In genomic region chr16:74984670-74985411, GRCh38 we compare ENCODE assay signal across 1 cellular context.
TF ChIP-seq lines count a peak whose summit lies in the region.

WDR59 (minus strand) TSS chr16:74985123; CDS start chr16:74985017, 106 bp downstream.

TF ChIP-seq in HepG2, 621 proteins besides CTCF, POLR2A, EP300 and RAD21 (continued from another document and continues in another):
- TF ChIP-seq, protein P1, sequence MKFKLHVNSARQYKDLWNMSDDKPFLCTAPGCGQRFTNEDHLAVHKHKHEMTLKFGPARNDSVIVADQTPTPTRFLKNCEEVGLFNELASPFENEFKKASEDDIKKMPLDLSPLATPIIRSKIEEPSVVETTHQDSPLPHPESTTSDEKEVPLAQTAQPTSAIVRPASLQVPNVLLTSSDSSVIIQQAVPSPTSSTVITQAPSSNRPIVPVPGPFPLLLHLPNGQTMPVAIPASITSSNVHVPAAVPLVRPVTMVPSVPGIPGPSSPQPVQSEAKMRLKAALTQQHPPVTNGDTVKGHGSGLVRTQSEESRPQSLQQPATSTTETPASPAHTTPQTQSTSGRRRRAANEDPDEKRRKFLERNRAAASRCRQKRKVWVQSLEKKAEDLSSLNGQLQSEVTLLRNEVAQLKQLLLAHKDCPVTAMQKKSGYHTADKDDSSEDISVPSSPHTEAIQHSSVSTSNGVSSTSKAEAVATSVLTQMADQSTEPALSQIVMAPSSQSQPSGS (CRISPR knock-in tag; IDR thresholded peaks at IDR 0.05), result peak; percentile 44; the same call in 1 of the 2 replicates
- TF ChIP-seq MEF2D (CRISPR knock-in tag; IDR thresholded peaks at IDR 0.05) (peak; percentile 52; the same call in 1 of the 2 replicates), ZNF543 (CRISPR knock-in tag; IDR thresholded peaks at IDR 0.05) (peak; percentile 84), SP2 (CRISPR knock-in tag; IDR thresholded peaks at IDR 0.05) (peak; percentile 92), DNMT3B (CRISPR knock-in tag; conservative IDR thresholded peaks at IDR 0.05) (peak; percentile 49; the same call in 1 of the 2 replicates), ZBTB3 (CRISPR knock-in tag; IDR thresholded peaks at IDR 0.05; ENCODE audit: borderline replicate concordance, low read depth) (peak; percentile 77; the same call in 1 of the 2 replicates), ZNF3 (CRISPR knock-in tag; IDR thresholded peaks at IDR 0.05) (no peak), ARHGAP35 (CRISPR knock-in tag; IDR thresholded peaks at IDR 0.05; ENCODE audit: borderline replicate concordance) (peak; percentile 90), ZNF460 (CRISPR knock-in tag; IDR thresholded peaks at IDR 0.05; ENCODE audit: borderline replicate concordance) (no peak), ZNF446 (CRISPR knock-in tag; IDR thresholded peaks at IDR 0.05) (peak; percentile 81; the same call in 1 of the 2 replicates), ZNF547 (CRISPR knock-in tag; IDR thresholded peaks at IDR 0.05) (peak; percentile 97), ZNF850 (CRISPR knock-in tag; conservative IDR thresholded peaks at IDR 0.05) (no peak), TARDBP (CRISPR knock-in tag; IDR thresholded peaks at IDR 0.05) (0 out of 2 replicates have a peak, but pooled peaks have one; percentile 58), ONECUT2 (CRISPR knock-in tag; IDR thresholded peaks at IDR 0.05) (no peak; the same call in 1 of the 2 replicates), BRF2 (CRISPR knock-in tag; IDR thresholded peaks at IDR 0.05) (no peak; the same call in 1 of the 2 replicates), ZNF503 (CRISPR knock-in tag; IDR thresholded peaks at IDR 0.05) (no peak), SIN3A (IDR thresholded peaks at IDR 0.05; ENCODE audit: borderline replicate concordance, low read depth, low read length) (no peak), ETV6 (CRISPR knock-in tag; conservative IDR thresholded peaks at IDR 0.05) (0 out of 2 replicates have a peak, but pooled peaks have one; percentile 64), HDAC2 (CRISPR knock-in tag; IDR thresholded peaks at IDR 0.05) (peak; percentile 59; the same call in 1 of the 2 replicates), NPAS2 (CRISPR knock-in tag; IDR thresholded peaks at IDR 0.05; ENCODE audit: borderline replicate concordance) (no peak), CHD2 (IDR thresholded peaks at IDR 0.05; ENCODE audit: low read depth, low read length) (peak; percentile 97), ZNF770 (CRISPR knock-in tag; IDR thresholded peaks at IDR 0.05) (peak; percentile 64; the same call in 1 of the 2 replicates), ZEB1 (IDR thresholded peaks at IDR 0.05; ENCODE audit: insufficient replicate concordance, low read depth) (no peak), ZNF326 (CRISPR knock-in tag; IDR thresholded peaks at IDR 0.05; ENCODE audit: borderline replicate concordance) (no peak), HMGA1 (CRISPR knock-in tag; conservative IDR thresholded peaks at IDR 0.05) (no peak), AGO1 (IDR thresholded peaks at IDR 0.05; ENCODE audit: low read depth, low read length, poor library complexity, severe bottlenecking) (no peak), SKI (IDR thresholded peaks at IDR 0.05; ENCODE audit: partially characterized antibody) (no peak), THYN1 (CRISPR knock-in tag; IDR thresholded peaks at IDR 0.05; ENCODE audit: borderline replicate concordance, low read depth) (no peak), CCAR2 (optimal IDR thresholded peaks at IDR 0.05; ENCODE audit: low read depth, low read length) (no peak), CCDC6 (CRISPR knock-in tag; IDR thresholded peaks at IDR 0.05) (peak; percentile 84; the same call in 1 of the 2 replicates), TMF1 (CRISPR knock-in tag; IDR thresholded peaks at IDR 0.05; ENCODE audit: low read depth) (no peak), NFATC3 (CRISPR knock-in tag; IDR thresholded peaks at IDR 0.05) (0 out of 2 replicates have a peak, but pooled peaks have one; percentile 39), TOE1 (CRISPR knock-in tag; IDR thresholded peaks at IDR 0.05) (no peak; the same call in 1 of the 2 replicates), ZNF790 (CRISPR knock-in tag; IDR thresholded peaks at IDR 0.05; ENCODE audit: borderline replicate concordance) (peak; percentile 93; the same call in 1 of the 2 replicates), ZNF737 (CRISPR knock-in tag; IDR thresholded peaks at IDR 0.05; ENCODE audit: borderline replicate concordance) (no peak), SP4 (CRISPR knock-in tag; IDR thresholded peaks at IDR 0.05) (peak; percentile 99), ZNF709 (CRISPR knock-in tag; IDR thresholded peaks at IDR 0.05) (peak; percentile 91), SNAPC2 (CRISPR knock-in tag; IDR thresholded peaks at IDR 0.05) (peak; percentile 35; the same call in 1 of the 2 replicates), ZNF678 (CRISPR knock-in tag; IDR thresholded peaks at IDR 0.05) (no peak), ZNF724P (CRISPR knock-in tag; IDR thresholded peaks at IDR 0.05; ENCODE audit: borderline replicate concordance) (no peak), JARID2 (CRISPR knock-in tag; IDR thresholded peaks at IDR 0.05; ENCODE audit: insufficient replicate concordance) (no peak), ZNF296 (CRISPR knock-in tag; conservative IDR thresholded peaks at IDR 0.05) (peak; percentile 84; the same call in 1 of the 2 replicates)
- TF ChIP-seq, protein P2, sequence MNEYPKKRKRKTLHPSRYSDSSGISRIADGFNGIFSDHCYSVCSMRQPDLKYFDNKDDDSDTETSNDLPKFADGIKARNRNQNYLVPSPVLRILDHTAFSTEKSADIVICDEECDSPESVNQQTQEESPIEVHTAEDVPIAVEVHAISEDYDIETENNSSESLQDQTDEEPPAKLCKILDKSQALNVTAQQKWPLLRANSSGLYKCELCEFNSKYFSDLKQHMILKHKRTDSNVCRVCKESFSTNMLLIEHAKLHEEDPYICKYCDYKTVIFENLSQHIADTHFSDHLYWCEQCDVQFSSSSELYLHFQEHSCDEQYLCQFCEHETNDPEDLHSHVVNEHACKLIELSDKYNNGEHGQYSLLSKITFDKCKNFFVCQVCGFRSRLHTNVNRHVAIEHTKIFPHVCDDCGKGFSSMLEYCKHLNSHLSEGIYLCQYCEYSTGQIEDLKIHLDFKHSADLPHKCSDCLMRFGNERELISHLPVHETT (CRISPR knock-in tag; conservative IDR thresholded peaks at IDR 0.05), result peak; percentile 81; the same call in 1 of the 2 replicates
- TF ChIP-seq, protein P3, sequence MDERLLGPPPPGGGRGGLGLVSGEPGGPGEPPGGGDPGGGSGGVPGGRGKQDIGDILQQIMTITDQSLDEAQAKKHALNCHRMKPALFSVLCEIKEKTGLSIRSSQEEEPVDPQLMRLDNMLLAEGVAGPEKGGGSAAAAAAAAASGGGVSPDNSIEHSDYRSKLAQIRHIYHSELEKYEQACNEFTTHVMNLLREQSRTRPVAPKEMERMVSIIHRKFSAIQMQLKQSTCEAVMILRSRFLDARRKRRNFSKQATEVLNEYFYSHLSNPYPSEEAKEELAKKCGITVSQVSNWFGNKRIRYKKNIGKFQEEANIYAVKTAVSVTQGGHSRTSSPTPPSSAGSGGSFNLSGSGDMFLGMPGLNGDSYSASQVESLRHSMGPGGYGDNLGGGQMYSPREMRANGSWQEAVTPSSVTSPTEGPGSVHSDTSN (CRISPR knock-in tag; IDR thresholded peaks at IDR 0.05), result no peak
- TF ChIP-seq, protein P4, sequence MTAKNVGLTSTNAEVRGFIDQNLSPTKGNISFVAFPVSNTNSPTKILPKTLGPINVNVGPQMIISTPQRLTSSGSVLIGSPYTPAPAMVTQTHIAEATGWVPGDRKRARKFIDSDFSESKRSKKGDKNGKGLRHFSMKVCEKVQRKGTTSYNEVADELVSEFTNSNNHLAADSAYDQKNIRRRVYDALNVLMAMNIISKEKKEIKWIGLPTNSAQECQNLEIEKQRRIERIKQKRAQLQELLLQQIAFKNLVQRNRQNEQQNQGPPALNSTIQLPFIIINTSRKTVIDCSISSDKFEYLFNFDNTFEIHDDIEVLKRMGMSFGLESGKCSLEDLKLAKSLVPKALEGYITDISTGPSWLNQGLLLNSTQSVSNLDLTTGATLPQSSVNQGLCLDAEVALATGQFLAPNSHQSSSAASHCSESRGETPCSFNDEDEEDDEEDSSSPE (CRISPR knock-in tag; IDR thresholded peaks at IDR 0.05), result 0 out of 2 replicates have a peak, but pooled peaks have one; percentile 10
- TF ChIP-seq, protein P5, sequence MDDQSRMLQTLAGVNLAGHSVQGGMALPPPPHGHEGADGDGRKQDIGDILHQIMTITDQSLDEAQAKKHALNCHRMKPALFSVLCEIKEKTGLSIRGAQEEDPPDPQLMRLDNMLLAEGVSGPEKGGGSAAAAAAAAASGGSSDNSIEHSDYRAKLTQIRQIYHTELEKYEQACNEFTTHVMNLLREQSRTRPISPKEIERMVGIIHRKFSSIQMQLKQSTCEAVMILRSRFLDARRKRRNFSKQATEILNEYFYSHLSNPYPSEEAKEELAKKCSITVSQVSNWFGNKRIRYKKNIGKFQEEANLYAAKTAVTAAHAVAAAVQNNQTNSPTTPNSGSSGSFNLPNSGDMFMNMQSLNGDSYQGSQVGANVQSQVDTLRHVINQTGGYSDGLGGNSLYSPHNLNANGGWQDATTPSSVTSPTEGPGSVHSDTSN (CRISPR knock-in tag; IDR thresholded peaks at IDR 0.05; ENCODE audit: borderline replicate concordance), result no peak
- TF ChIP-seq, protein P6, sequence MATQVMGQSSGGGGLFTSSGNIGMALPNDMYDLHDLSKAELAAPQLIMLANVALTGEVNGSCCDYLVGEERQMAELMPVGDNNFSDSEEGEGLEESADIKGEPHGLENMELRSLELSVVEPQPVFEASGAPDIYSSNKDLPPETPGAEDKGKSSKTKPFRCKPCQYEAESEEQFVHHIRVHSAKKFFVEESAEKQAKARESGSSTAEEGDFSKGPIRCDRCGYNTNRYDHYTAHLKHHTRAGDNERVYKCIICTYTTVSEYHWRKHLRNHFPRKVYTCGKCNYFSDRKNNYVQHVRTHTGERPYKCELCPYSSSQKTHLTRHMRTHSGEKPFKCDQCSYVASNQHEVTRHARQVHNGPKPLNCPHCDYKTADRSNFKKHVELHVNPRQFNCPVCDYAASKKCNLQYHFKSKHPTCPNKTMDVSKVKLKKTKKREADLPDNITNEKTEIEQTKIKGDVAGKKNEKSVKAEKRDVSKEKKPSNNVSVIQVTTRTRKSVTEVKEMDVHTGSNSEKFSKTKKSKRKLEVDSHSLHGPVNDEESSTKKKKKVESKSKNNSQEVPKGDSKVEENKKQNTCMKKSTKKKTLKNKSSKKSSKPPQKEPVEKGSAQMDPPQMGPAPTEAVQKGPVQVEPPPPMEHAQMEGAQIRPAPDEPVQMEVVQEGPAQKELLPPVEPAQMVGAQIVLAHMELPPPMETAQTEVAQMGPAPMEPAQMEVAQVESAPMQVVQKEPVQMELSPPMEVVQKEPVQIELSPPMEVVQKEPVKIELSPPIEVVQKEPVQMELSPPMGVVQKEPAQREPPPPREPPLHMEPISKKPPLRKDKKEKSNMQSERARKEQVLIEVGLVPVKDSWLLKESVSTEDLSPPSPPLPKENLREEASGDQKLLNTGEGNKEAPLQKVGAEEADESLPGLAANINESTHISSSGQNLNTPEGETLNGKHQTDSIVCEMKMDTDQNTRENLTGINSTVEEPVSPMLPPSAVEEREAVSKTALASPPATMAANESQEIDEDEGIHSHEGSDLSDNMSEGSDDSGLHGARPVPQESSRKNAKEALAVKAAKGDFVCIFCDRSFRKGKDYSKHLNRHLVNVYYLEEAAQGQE (IDR thresholded peaks at IDR 0.05; ENCODE audit: borderline replicate concordance in 1 of 2, low read depth in 1 of 2, low read length in 2 of 2), result peak in 1 of 2 experiments; percentile 49; a peak in 1 of 4 replicates
- TF ChIP-seq, protein P7, sequence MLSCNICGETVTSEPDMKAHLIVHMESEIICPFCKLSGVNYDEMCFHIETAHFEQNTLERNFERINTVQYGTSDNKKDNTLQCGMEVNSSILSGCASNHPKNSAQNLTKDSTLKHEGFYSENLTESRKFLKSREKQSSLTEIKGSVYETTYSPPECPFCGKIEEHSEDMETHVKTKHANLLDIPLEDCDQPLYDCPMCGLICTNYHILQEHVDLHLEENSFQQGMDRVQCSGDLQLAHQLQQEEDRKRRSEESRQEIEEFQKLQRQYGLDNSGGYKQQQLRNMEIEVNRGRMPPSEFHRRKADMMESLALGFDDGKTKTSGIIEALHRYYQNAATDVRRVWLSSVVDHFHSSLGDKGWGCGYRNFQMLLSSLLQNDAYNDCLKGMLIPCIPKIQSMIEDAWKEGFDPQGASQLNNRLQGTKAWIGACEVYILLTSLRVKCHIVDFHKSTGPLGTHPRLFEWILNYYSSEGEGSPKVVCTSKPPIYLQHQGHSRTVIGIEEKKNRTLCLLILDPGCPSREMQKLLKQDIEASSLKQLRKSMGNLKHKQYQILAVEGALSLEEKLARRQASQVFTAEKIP (CRISPR knock-in tag; IDR thresholded peaks at IDR 0.05; ENCODE audit: borderline replicate concordance), result no peak
